1 cellular context compared by ENCODE assay signal in genomic region chr6:2840794-2841061, GRCh38.
TF ChIP-seq lines count a peak whose summit lies in the region.

No MANE protein-coding gene starts in this region.

TF ChIP-seq in HCT116, 20 proteins besides CTCF, POLR2A, EP300 and RAD21 (continued from another document):
- no peak for TF ChIP-seq ZBTB33 (IDR thresholded peaks at IDR 0.05; ENCODE audit: extremely low read depth, insufficient replicate concordance, low read length)
